In genomic region chr4:47490550-47490949, GRCh38 we compare ENCODE assay signal across 8 cellular contexts. TPM values are rescaled to one million over a fixed set of nuclear protein-coding genes. Genes with fewer than 3 reads are reported as not detected.
A peak's percentile ranks its signal among the peaks of the same experiment; 100 is the strongest.
DNase-seq lines count a peak whose midpoint lies in the region; TF ChIP-seq lines count a peak whose summit lies in the region.

No MANE protein-coding gene starts in this region.

- DNase-seq in activated T-cell treated with anti-CD3 and anti-CD28 coated beads, Interleukin-2, amount 50 U/mL, for 24 hours, result peak; percentile 36
- DNase-seq in activated T-cell treated with anti-CD3 and anti-CD28 coated beads for 4 hours (no peak), H4 (ENCODE audit: low spot score) (peak; percentile 60), Karpas-422 (peak; percentile 79), adrenal gland (peak in 4 of 7 donors; percentile 23 to 38 (median 34)), left kidney (ENCODE audit: low read depth, low spot score) (peak; percentile 27), uterus (no peak), HuH-7.5 (ENCODE audit: low spot score) (no peak)

- peaks cover under 1% of the 10 kb centered on the region for H3K36me3 Mint-ChIP-seq in activated T-cell treated with anti-CD3 and anti-CD28 coated beads, Interleukin-2, amount 50 U/mL, for 24 hours (ENCODE audit: low read depth)

- WGBS in adrenal gland, 4 donors, result 52 to 72% (median 59%) methylated on average over 4 of the region's 4 CpGs

- no peaks in the 10 kb centered on the region for H3K27me3 Mint-ChIP-seq in activated T-cell treated with anti-CD3 and anti-CD28 coated beads, Interleukin-2, amount 50 U/mL, for 24 hours

- H3K79me2 ChIP-seq in Karpas-422 (ENCODE audit: low read length), result peaks cover 75% of the 10 kb centered on the region

- no peaks in the 10 kb centered on the region for H3K9me2 ChIP-seq in Karpas-422 (replicated peaks; ENCODE audit: insufficient read depth, low read length)

- H3K27ac ChIP-seq in Karpas-422 (ENCODE audit: low read length), result no peak overlapping the region
- peak overlapping the region in 1 of 5 donors; percentile 17 for H3K27ac ChIP-seq in adrenal gland
- no peak overlapping the region for H3K27ac ChIP-seq in uterus

- H3K9ac ChIP-seq in Karpas-422 (ENCODE audit: low read length), result no peak overlapping the region

- H2AFZ ChIP-seq in Karpas-422 (ENCODE audit: low read length), result no peak overlapping the region

- H3K4me2 ChIP-seq in Karpas-422 (ENCODE audit: low read depth, low read length, poor library complexity, severe bottlenecking), result peak overlapping the region; percentile 40

- H4K20me1 ChIP-seq in Karpas-422 (ENCODE audit: insufficient read depth, low read depth, low read length), result no peaks in the 10 kb centered on the region

- TF ChIP-seq POLR2A in adrenal gland (IDR thresholded peaks at IDR 0.05) (no peak), uterus (IDR thresholded peaks at IDR 0.05) (no peak)

- no peaks in the 10 kb centered on the region for H3K9me3 Mint-ChIP-seq in activated T-cell treated with anti-CD3 and anti-CD28 coated beads, Interleukin-2, amount 50 U/mL, for 24 hours

- intact Hi-C loops in adrenal gland (cut with DNase I), result no loop called here
- intact Hi-C loops in uterus (cut with DNase I; ENCODE audit: low total_unique reads), result no loop called here

- no peak overlapping the region for H3K27ac Mint-ChIP-seq in activated T-cell treated with anti-CD3 and anti-CD28 coated beads, Interleukin-2, amount 50 U/mL, for 24 hours

- no peaks in the 10 kb centered on the region for H3K27me3 ChIP-seq in Karpas-422 (ENCODE audit: low read length)
- no peaks in the 10 kb centered on the region for H3K27me3 ChIP-seq in adrenal gland
- no peaks in the 10 kb centered on the region for H3K27me3 ChIP-seq in uterus

- H3K4me1 Mint-ChIP-seq in activated T-cell treated with anti-CD3 and anti-CD28 coated beads, Interleukin-2, amount 50 U/mL, for 24 hours (ENCODE audit: low read depth), result peaks cover 32% of the 10 kb centered on the region

- TF ChIP-seq CTCF in adrenal gland (IDR thresholded peaks at IDR 0.05) (peak in 5 of 6 experiments; percentile 25 to 48 (median 40)), uterus (IDR thresholded peaks at IDR 0.05) (peak in 2 of 4 experiments; percentile 21 to 25)

- H3K9me3 ChIP-seq in Karpas-422 (ENCODE audit: low read length), result no peaks in the 10 kb centered on the region
- peaks cover 0 to 7% (median 0%) of the 10 kb centered on the region in 3 donors for H3K9me3 ChIP-seq in adrenal gland (replicated peaks in 1 of 3)
- no peaks in the 10 kb centered on the region for H3K9me3 ChIP-seq in uterus

- H3K4me3 Mint-ChIP-seq in activated T-cell treated with anti-CD3 and anti-CD28 coated beads, Interleukin-2, amount 50 U/mL, for 24 hours, result no peak overlapping the region

- H3K36me3 ChIP-seq in Karpas-422 (ENCODE audit: insufficient read depth, low read length) (no peaks in the 10 kb centered on the region), adrenal gland (replicated peaks in 1 of 2) (no peaks in the 10 kb centered on the region), uterus (no peaks in the 10 kb centered on the region)

- H3K4me3 ChIP-seq in Karpas-422 (ENCODE audit: low read length) (no peak overlapping the region), adrenal gland (no peak overlapping the region), uterus (no peak overlapping the region)

- H3K4me1 ChIP-seq in Karpas-422 (ENCODE audit: low read length) (peaks cover 79% of the 10 kb centered on the region), adrenal gland (replicated peaks in 1 of 2) (peaks cover 10 to 29% of the 10 kb centered on the region in 2 donors), uterus (peaks cover 0 to 4% of the 10 kb centered on the region in 2 donors)

RNA-seq across cellular contexts. Expression of gene ATP10D, which starts 5.5 kb away (rescaled TPM):
- 28.4 and 32.4 TPM in 2 replicates for total RNA-seq in H4 (2014; rRNA removed; shearing (Covaris generic))
- 18.9 and 27.4 TPM in 2 replicates for total RNA-seq in Karpas-422 (2014; rRNA removed; shearing (Covaris generic); ENCODE audit: low replicate concordance)
- total RNA-seq in adrenal gland, result 10 to 100 TPM; 13.6 to 50.2 (median 31.0) TPM
- polyA plus RNA-seq in adrenal gland, result 10 to 100 TPM in 1 of 3 donors, 1 to 10 TPM in 2; 3.8 to 17.3 (median 5.0) TPM
- 10 to 100 TPM; 17.4 to 52.6 (median 27.3) TPM for total RNA-seq in uterus

RNA-seq across cellular contexts. Expression of gene COMMD8, which starts 27.0 kb away (rescaled TPM):
- total RNA-seq in H4 (2014; rRNA removed; shearing (Covaris generic)), result 70.1 and 70.3 TPM in 2 replicates
- total RNA-seq in Karpas-422 (2014; rRNA removed; shearing (Covaris generic); ENCODE audit: low replicate concordance), result 25.4 and 94.5 TPM in 2 replicates
- 10 to 100 TPM in 7 of 8 donors, 1 to 10 TPM in 1; 9.8 to 33.2 (median 16.1) TPM for total RNA-seq in adrenal gland
- 10 to 100 TPM in 2 of 3 donors, 1 to 10 TPM in 1; 6.3 to 20.2 (median 12.8) TPM for polyA plus RNA-seq in adrenal gland
- 10 to 100 TPM in 3 of 4 donors, 1 to 10 TPM in 1; 6.9 to 21.2 (median 15.0) TPM for total RNA-seq in uterus

Comparison
In these comparisons a context has a peak if more than half of its experiments do, and no peak if none do; other contexts are left out.
1. DNase-seq: peak in activated T-cell treated with anti-CD3 and anti-CD28 coated beads, Interleukin-2, amount 50 U/mL, for 24 hours (single experiment), H4 (single experiment), Karpas-422 (single experiment), adrenal gland (4 of 7) and left kidney (single experiment); none in activated T-cell treated with anti-CD3 and anti-CD28 coated beads for 4 hours (single experiment), uterus (0 of 2) and HuH-7.5 (single experiment).